Comparison of ENCODE assay signal across 18 cellular contexts in genomic region chr1:6271001-6271400, GRCh38. TPM values are rescaled to one million over a fixed set of nuclear protein-coding genes. Genes with fewer than 3 reads are reported as not detected.
"Had no signal": no experiment of that assay in that cellular context is flagged by ENCODE, and none has a peak within 500 bp of the region (broad histone marks: within the 10 kb centered on the region; RNA-seq: fewer than 3 reads in every experiment).

No MANE protein-coding gene starts in this region.

- H3K9me3 ChIP-seq: heart left ventricle, left ventricle myocardium inferior, testis had no signal

- H3K27ac ChIP-seq: heart left ventricle, left ventricle myocardium inferior, testis had no signal

- H3K36me3 Mint-ChIP-seq: activated naive CD8-positive, alpha-beta T cell treated with anti-CD3 and anti-CD28 coated beads, Interleukin-2, amount 10 ng/mL, durations not matched to agents 7 days and 5 days; memory B cell had no signal

- DNase-seq: activated CD4-positive, alpha-beta T cell treated with anti-CD3 and anti-CD28 coated beads, Interleukin-2, amount 50 U/mL, for 4 hours; activated gamma-delta T cell; activated naive CD8-positive, alpha-beta T cell treated with anti-CD3 and anti-CD28 coated beads, Interleukin-2, amount 10 ng/mL, durations not matched to agents 7 days and 5 days; activated T-cell treated with anti-CD3 and anti-CD28 coated beads, Interleukin-2, amount 50 U/mL, for 4 hours; dorsolateral prefrontal cortex; heart left ventricle; islet precursor cell; left ventricle myocardium inferior; stimulated activated CD4-positive, alpha-beta T cell treated with anti-CD3 and anti-CD28 coated beads, Interleukin-15, amount 100 ng/mL, for 24 hours; stimulated activated CD4-positive, alpha-beta T cell treated with anti-CD3 and anti-CD28 coated beads, Interleukin-4, amount 100 ng/mL, for 24 hours; testis had no signal

- H3K4me3 Mint-ChIP-seq: activated naive CD8-positive, alpha-beta T cell treated with anti-CD3 and anti-CD28 coated beads, Interleukin-2, amount 10 ng/mL, durations not matched to agents 7 days and 5 days; activated T-cell treated with anti-CD3 and anti-CD28 coated beads, Interleukin-2, amount 50 U/mL, for 4 hours; memory B cell; stimulated activated naive CD8-positive, alpha-beta T cell treated with anti-CD3 and anti-CD28 coated beads, Interleukin-15, Interleukin-2, amounts not matched to agents 100 ng/mL and 50 ng/mL, for 24 hours; T-helper 2 cell treated with Interferon-gamma antibody and Interleukin-4, amounts not matched to agents 5 μg/mL and 100 μg/mL, for 36 hours had no signal

- H3K27me3 Mint-ChIP-seq: activated naive CD8-positive, alpha-beta T cell treated with anti-CD3 and anti-CD28 coated beads, Interleukin-2, amount 10 ng/mL, durations not matched to agents 7 days and 5 days; memory B cell; stimulated activated naive CD8-positive, alpha-beta T cell treated with anti-CD3 and anti-CD28 coated beads, Interleukin-15, Interleukin-2, amounts not matched to agents 100 ng/mL and 50 ng/mL, for 24 hours had no signal

- H3K9me3 Mint-ChIP-seq: activated naive CD8-positive, alpha-beta T cell treated with anti-CD3 and anti-CD28 coated beads, Interleukin-2, amount 10 ng/mL, durations not matched to agents 7 days and 5 days; activated T-cell treated with anti-CD3 and anti-CD28 coated beads, Interleukin-2, amount 50 U/mL, for 4 hours; memory B cell; stimulated activated naive CD8-positive, alpha-beta T cell treated with anti-CD3 and anti-CD28 coated beads, Interleukin-15, Interleukin-2, amounts not matched to agents 100 ng/mL and 50 ng/mL, for 24 hours; T-helper 2 cell treated with Interferon-gamma antibody and Interleukin-4, amounts not matched to agents 5 μg/mL and 100 μg/mL, for 36 hours had no signal

- H3K27me3 ChIP-seq: dorsolateral prefrontal cortex, heart left ventricle, testis had no signal

- H3K36me3 ChIP-seq: heart left ventricle, left ventricle myocardium inferior had no signal

- H3K27ac Mint-ChIP-seq: activated naive CD8-positive, alpha-beta T cell treated with anti-CD3 and anti-CD28 coated beads, Interleukin-2, amount 10 ng/mL, durations not matched to agents 7 days and 5 days; memory B cell; stimulated activated naive CD8-positive, alpha-beta T cell treated with anti-CD3 and anti-CD28 coated beads, Interleukin-15, Interleukin-2, amounts not matched to agents 100 ng/mL and 50 ng/mL, for 24 hours; T-helper 2 cell treated with Interferon-gamma antibody and Interleukin-4, amounts not matched to agents 5 μg/mL and 100 μg/mL, for 36 hours had no signal

- H3K4me3 ChIP-seq: dorsolateral prefrontal cortex, heart left ventricle, left ventricle myocardium inferior, testis had no signal

- H3K4me1 Mint-ChIP-seq: activated naive CD8-positive, alpha-beta T cell treated with anti-CD3 and anti-CD28 coated beads, Interleukin-2, amount 10 ng/mL, durations not matched to agents 7 days and 5 days; memory B cell had no signal

RNA-seq across cellular contexts. Expression of gene HES3, which starts 27.0 kb away (rescaled TPM):
- total RNA-seq: activated naive CD8-positive, alpha-beta T cell treated with anti-CD3 and anti-CD28 coated beads, Interleukin-2, amount 10 ng/mL, durations not matched to agents 7 days and 5 days; activated T-cell treated with anti-CD3 and anti-CD28 coated beads, Interleukin-2, amount 50 U/mL, for 4 hours; bronchial epithelial cell; chondrocyte; dorsolateral prefrontal cortex; endothelial cell of umbilical vein; heart left ventricle; left ventricle myocardium inferior; skeletal muscle tissue; testis had no signal
